In genomic region chr1:235199441-235199840, GRCh38 we compare ENCODE assay signal across 8 cellular contexts. TPM values are rescaled to one million over a fixed set of nuclear protein-coding genes. Genes with fewer than 3 reads are reported as not detected.
DNase-seq lines count a peak whose midpoint lies in the region; ATAC-seq and TF ChIP-seq lines count a peak whose summit lies in the region.

No MANE protein-coding gene starts in this region.

- 14% methylated on average over 3 of the region's 6 CpGs; no CpG with 5 or more reads in 1 of the 2 experiments for WGBS in IMR-90 (ENCODE audit: extremely low coverage in 2 of 2, insufficient read length in 1 of 2), 2 experiments
- 46 to 65% (median 49%) methylated on average over 6 of the region's 6 CpGs for WGBS in spleen, 5 donors

- H2AFZ ChIP-seq in IMR-90 (replicated peaks; ENCODE audit: low read length, poor library complexity), result no peak overlapping the region

- H3K4me1 ChIP-seq in IMR-90 (ENCODE audit: control insufficient read depth, insufficient read depth, low read length), result no peaks in the 10 kb centered on the region
- H3K4me1 ChIP-seq in spleen, result peaks cover 0 to 11% (median 0%) of the 10 kb centered on the region in 6 donors

- no peak overlapping the region for H3K56ac ChIP-seq in IMR-90 (ENCODE audit: extremely low read depth, insufficient read depth, low read length)

- POLR2A ChIA-PET in IMR-90 (lab: Charles Lee; ENCODE audit: unreplicated experiment), result no interaction called here

- BruUV-seq in IMR-90 (replicated peaks; lab: Mats Ljungman, UMichigan), result no TSS peak

- H3K4me3 ChIP-seq in IMR-90 (ENCODE audit: insufficient read depth, low read depth, low read length) (no peak overlapping the region), spleen (no peak overlapping the region)

- ATAC-seq in IMR-90 (ENCODE audit: low read depth) (0 out of 2 replicates have a peak, but pooled peaks have one; percentile 35), HG02981 (IDR thresholded peaks at IDR 0.05; ENCODE audit: unreplicated experiment) (no peak)

- H2BK20ac ChIP-seq in IMR-90 (ENCODE audit: low read depth, low read length), result no peak overlapping the region

- CTCF ChIA-PET in IMR-90 (lab: Yijun Ruan, JAX), result no interaction called here

- no peak overlapping the region for H3K4me2 ChIP-seq in IMR-90 (ENCODE audit: low read depth, low read length)

- H3K27me3 ChIP-seq in IMR-90 (ENCODE audit: control insufficient read depth, insufficient read depth, low read length) (no peaks in the 10 kb centered on the region), spleen (replicated peaks in 1 of 7) (no peaks in the 10 kb centered on the region)

- no peak overlapping the region for H4K5ac ChIP-seq in IMR-90 (ENCODE audit: low read depth, low read length)

- H3K79me1 ChIP-seq in IMR-90 (ENCODE audit: low read depth in 1 of 2, low read length in 2 of 2), result peaks cover 3 to 7% of the 10 kb centered on the region in 2 experiments; a peak in 2 of 4 replicates

- H3K9me1 ChIP-seq in IMR-90 (ENCODE audit: insufficient read depth, low read length), result no peaks in the 10 kb centered on the region

- in situ Hi-C loops in IMR-90 (cut with MboI; ENCODE audit: low sequenced_read_pairs), result no loop called here

- DNase-seq in AG09319 (ENCODE audit: extremely low read depth, low read depth) (peak; percentile 15), IMR-90 (peak; percentile 33), cerebellum (ENCODE audit: low spot score) (peak; percentile 17), lung microvascular endothelial cell (ENCODE audit: low read depth in 2 of 2) (peak; percentile 60 to 67), posterior cingulate gyrus (no peak), spleen (no peak)
- DNase-seq in stimulated activated CD4-positive, alpha-beta T cell treated with anti-CD3 and anti-CD28 coated beads, Interleukin-4, amount 100 ng/mL, for 1 hour, result no peak

- H2BK5ac ChIP-seq in IMR-90 (ENCODE audit: low read depth, low read length, poor library complexity, severe bottlenecking), result no peak overlapping the region

- H3K27ac ChIP-seq in IMR-90 (ENCODE audit: insufficient read depth, low read length), result no peak overlapping the region
- H3K27ac ChIP-seq in spleen, result peak overlapping the region in 1 of 8 donors; percentile 3

- H3K14ac ChIP-seq in IMR-90 (replicated peaks; ENCODE audit: low read depth, low read length), result no peak overlapping the region

- peaks cover 7% of the 10 kb centered on the region; the same call in 1 of the 2 replicates for H3K36me3 ChIP-seq in IMR-90 (ENCODE audit: control insufficient read depth, insufficient read depth, low read length)
- H3K36me3 ChIP-seq in spleen, result peaks cover 0 to 85% (median 31%) of the 10 kb centered on the region in 6 donors

- no peak overlapping the region for H4K8ac ChIP-seq in IMR-90 (ENCODE audit: low read depth in 2 of 2, low read length in 2 of 2)

- H2AK9ac ChIP-seq in IMR-90 (replicated peaks; ENCODE audit: low read depth, low read length, poor library complexity), result no peak overlapping the region

- H2BK15ac ChIP-seq in IMR-90 (ENCODE audit: low read depth, low read length), result no peak overlapping the region

- no peaks in the 10 kb centered on the region for H3K9me3 ChIP-seq in IMR-90 (ENCODE audit: control insufficient read depth, insufficient read depth, low read length)
- no peaks in the 10 kb centered on the region for H3K9me3 ChIP-seq in spleen

- no peak overlapping the region for H2AK5ac ChIP-seq in IMR-90 (ENCODE audit: low read depth, low read length)

- H2BK120ac ChIP-seq in IMR-90 (ENCODE audit: low read depth, low read length), result no peak overlapping the region

- peak; percentile 30 for TF ChIP-seq RAD21 in IMR-90 (IDR thresholded peaks at IDR 0.05; ENCODE audit: low read length)

- no peaks in the 10 kb centered on the region for H4K20me1 ChIP-seq in IMR-90 (ENCODE audit: insufficient read depth, low read length)

- H4K91ac ChIP-seq in IMR-90 (ENCODE audit: insufficient read depth, low read depth, low read length), result no peak overlapping the region

- TF ChIP-seq CTCF in AG09319 (IDR thresholded peaks at IDR 0.05; ENCODE audit: low read depth, low read length) (peak; percentile 48), IMR-90 (conservative IDR thresholded peaks at IDR 0.05; ENCODE audit: low read depth, low read length) (peak; percentile 38), spleen (IDR thresholded peaks at IDR 0.05 in 8 of 11, conservative IDR thresholded peaks at IDR 0.05 in 3 of 11) (peak in 3 of 11 experiments; percentile 12 to 24 (median 23))

- intact Hi-C loops in IMR-90 (cut with micrococcal nuclease) (loop anchor here (5.0 kb wide), 1 partner anchor 218 kb away; no protein-coding TSS in a partner anchor), posterior cingulate gyrus (cut with DNase I) (no loop called here), spleen (cut with DNase I; ENCODE audit: low total_unique reads) (no loop called here)

- dilution Hi-C loops in IMR-90 (cut with HindIII; ENCODE audit: low sequenced_read_pairs, unreplicated experiment), result no loop called here

- no peak for TF ChIP-seq POLR2A in IMR-90 (IDR thresholded peaks at IDR 0.05; ENCODE audit: low read depth, low read length)
- no peak for TF ChIP-seq POLR2A in spleen (IDR thresholded peaks at IDR 0.05)

- H3K4ac ChIP-seq in IMR-90 (ENCODE audit: low read depth, low read length), result no peak overlapping the region

- H3K18ac ChIP-seq in IMR-90 (ENCODE audit: low read depth, low read length), result no peak overlapping the region

- no peak overlapping the region for H3K23ac ChIP-seq in IMR-90 (ENCODE audit: low read depth, low read length)

- no peak overlapping the region for H3K9ac ChIP-seq in IMR-90 (ENCODE audit: low read depth, low read length)

TF ChIP-seq in IMR-90, 13 proteins besides CTCF, POLR2A, EP300 and RAD21:
- TF ChIP-seq SMC3 (IDR thresholded peaks at IDR 0.05; ENCODE audit: low read depth, low read length), result peak; percentile 21; the same call in 1 of the 2 replicates
- no peak for TF ChIP-seq CHD1 (IDR thresholded peaks at IDR 0.05; ENCODE audit: low read depth, low read length)
- TF ChIP-seq RCOR1 (IDR thresholded peaks at IDR 0.05; ENCODE audit: insufficient replicate concordance, low read length), result no peak

RNA-seq across cellular contexts. Expression of gene RBM34, which starts 38.4 kb away (rescaled TPM):
- 28.7 and 61.7 TPM in 2 replicates for total RNA-seq in IMR-90 (2012; rRNA removed)
- polyA plus RNA-seq in IMR-90 (2012; rRNA removed), result 31.8 and 34.0 TPM in 2 replicates
- 11.0 and 16.7 TPM in 2 replicates for polyA plus RNA-seq in IMR-90 (2012; cell fraction: cytosol; rRNA removed)
- polyA plus RNA-seq in IMR-90 (2012; cell fraction: nucleus; rRNA removed; ENCODE audit: low replicate concordance), result 5.5 and 27.9 TPM in 2 replicates
- 30.8 TPM for total RNA-seq in cerebellum
- total RNA-seq in lung microvascular endothelial cell, result 36.0 and 45.0 TPM in 2 replicates
- total RNA-seq in spleen, result 10 to 100 TPM; 24.7 to 58.8 (median 52.4) TPM
- polyA plus RNA-seq in spleen, result 100 to 1,000 TPM in 1 of 3 donors, 10 to 100 TPM in 2; 74.9 to 107 (median 87.7) TPM

Comparison
In these comparisons a context has a peak if more than half of its experiments do, and no peak if none do; other contexts are left out.
1. DNase-seq: peak in AG09319 (single experiment), IMR-90 (single experiment), cerebellum (single experiment) and lung microvascular endothelial cell (2 of 2); none in posterior cingulate gyrus (0 of 10), spleen (single experiment) and stimulated activated CD4-positive, alpha-beta T cell treated with anti-CD3 and anti-CD28 coated beads, Interleukin-4, amount 100 ng/mL, for 1 hour (single experiment).